Comparison of ENCODE assay signal across 8 cellular contexts in the genomic region with DNA sequence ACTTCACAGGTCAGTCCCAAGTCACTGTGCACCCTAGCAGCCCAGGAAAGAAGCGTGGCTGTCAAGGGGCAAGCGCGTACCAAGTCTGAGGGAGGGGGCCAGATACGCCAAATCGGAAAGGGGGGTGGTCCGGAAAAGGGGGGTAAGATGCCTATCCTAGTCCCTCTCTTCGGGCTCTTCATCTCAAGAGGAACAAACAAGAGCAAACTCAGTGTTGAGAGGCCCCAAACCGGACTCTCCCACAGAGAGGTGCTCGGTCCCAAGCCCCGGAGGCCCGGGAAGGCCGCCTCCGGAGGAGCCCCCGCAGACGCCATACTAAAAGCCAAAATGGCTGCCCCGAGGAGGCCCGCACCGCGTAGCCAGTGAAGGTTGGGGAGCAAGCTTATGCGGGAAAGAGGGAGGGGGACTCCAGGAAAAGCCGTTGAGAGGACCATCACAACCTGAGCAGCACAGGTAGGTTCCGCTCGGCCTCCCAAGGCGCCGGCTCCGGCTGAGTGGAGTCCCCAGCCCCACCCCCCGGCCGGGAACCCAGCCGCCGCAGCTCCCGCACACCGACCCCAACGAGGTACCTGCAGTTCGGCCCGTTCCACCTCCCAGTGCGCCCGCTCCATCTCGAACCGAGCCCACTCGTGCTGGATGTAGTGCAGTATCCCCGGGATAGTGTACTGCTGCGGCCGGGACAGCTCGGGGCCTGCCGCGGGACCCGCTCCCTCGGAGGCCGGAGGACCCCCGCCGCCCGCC. TPM values are rescaled to one million over a fixed set of nuclear protein-coding genes. Genes with fewer than 3 reads are reported as not detected.
DNase-seq lines count a peak whose midpoint lies in the region; ATAC-seq and TF ChIP-seq lines count a peak whose summit lies in the region.

Gene AP4S1, plus strand, starts transcription at position 315 of the 741 bp plus-strand sequence. CDS start 40,548 bp downstream, outside the sequence.

- H2BK12ac ChIP-seq in neuronal stem cell (ENCODE audit: low read length): peak within 1 kb of the TSS; percentile 73

- peak within 1 kb of the TSS; percentile 99 for H3K27ac ChIP-seq in RWPE1
- H3K27ac ChIP-seq in foreskin keratinocyte: peak within 1 kb of the TSS; percentile 78
- peak within 1 kb of the TSS; percentile 93 for H3K27ac ChIP-seq in neuronal stem cell (replicated peaks; ENCODE audit: low read length)
- H3K27ac ChIP-seq in temporal lobe (ENCODE audit: low read depth, low read length): peak within 1 kb of the TSS; percentile 85

- ATAC-seq in HG03342 (IDR thresholded peaks at IDR 0.05; ENCODE audit: unreplicated experiment) (peak; percentile 15), foreskin keratinocyte (peak; percentile 29)

- peak within 1 kb of the TSS; percentile 91 for H2BK120ac ChIP-seq in neuronal stem cell (ENCODE audit: low read depth, low read length)

- POLR2A ChIA-PET in RWPE1 (lab: Yijun Ruan, JAX; ENCODE audit: low non-redundant PET): interaction anchor here (0.9 kb wide), 1 partner anchor 30 kb away, joined by 6 read pairs; no protein-coding TSS in a partner anchor

- H3K36me3 ChIP-seq in neuronal stem cell (replicated peaks in 1 of 2; ENCODE audit: control insufficient read depth in 2 of 2, insufficient read depth in 2 of 2, low read length in 2 of 2): peaks cover 4 to 27% of the 10 kb centered on the region in 2 donors

- peaks cover 2 to 17% of the 10 kb centered on the region in 2 donors for H3K9me3 ChIP-seq in neuronal stem cell (replicated peaks in 1 of 2; ENCODE audit: control insufficient read depth in 2 of 2, insufficient read depth in 1 of 2, low read depth in 1 of 2, low read length in 2 of 2)

- peak within 1 kb of the TSS; percentile 99 for H3K4me3 ChIP-seq in neuronal stem cell (ENCODE audit: low read length in 2 of 2)

- H3K4me2 ChIP-seq in neuronal stem cell (ENCODE audit: insufficient read depth, low read length, poor library complexity, severe bottlenecking): peak within 1 kb of the TSS; percentile 67

- H2AK5ac ChIP-seq in neuronal stem cell (ENCODE audit: low read depth, low read length): peak within 1 kb of the TSS; percentile 99

- peak within 1 kb of the TSS; percentile 100 for H3K9ac ChIP-seq in neuronal stem cell (ENCODE audit: low read depth, low read length, poor library complexity)

- H2BK5ac ChIP-seq in neuronal stem cell (ENCODE audit: low read length): peak within 1 kb of the TSS; percentile 100

- H4K8ac ChIP-seq in neuronal stem cell (ENCODE audit: low read depth, low read length): peak within 1 kb of the TSS; percentile 65

- peak within 1 kb of the TSS; percentile 100 for H3K18ac ChIP-seq in neuronal stem cell (ENCODE audit: low read length)

- H3K4me1 ChIP-seq in foreskin keratinocyte (peaks cover 5% of the 10 kb centered on the region), neuronal stem cell (ENCODE audit: control insufficient read depth in 2 of 2, insufficient read depth in 1 of 2, low read depth in 1 of 2, low read length in 2 of 2) (peaks cover 2 to 6% of the 10 kb centered on the region in 2 donors)

- no peak within 1 kb of the TSS for H2BK15ac ChIP-seq in neuronal stem cell (ENCODE audit: low read length)

- peak within 1 kb of the TSS; percentile 96 for H3K14ac ChIP-seq in neuronal stem cell (ENCODE audit: low read length)

- TF ChIP-seq CTCF in RWPE1 (conservative IDR thresholded peaks at IDR 0.05; ENCODE audit: low read depth) (no peak), foreskin keratinocyte (conservative IDR thresholded peaks at IDR 0.05) (no peak)

- peak within 1 kb of the TSS; percentile 88 for H2AFZ ChIP-seq in neuronal stem cell (ENCODE audit: low read length)

- peak; percentile 50 to 83 (median 76) for DNase-seq in NCI-H1417 (lab: John Stamatoyannopoulos, UW)
- no peak for DNase-seq in NCI-H1417 treated with DMSO at 0.1 percent for 48 hours (lab: John Stamatoyannopoulos, UW)
- DNase-seq in RWPE1 (ENCODE audit: low spot score): peak; percentile 34
- DNase-seq in activated gamma-delta T cell (lab: John Stamatoyannopoulos, UW): peak; percentile 30
- DNase-seq in foreskin keratinocyte: peak in 1 of 2 donors; percentile 15
- DNase-seq in neuronal stem cell (ENCODE audit: low spot score): peak; percentile 33

- CTCF ChIA-PET in RWPE1 (lab: Yijun Ruan, JAX): interaction anchor here (0.7 to 1.0 kb wide), 2 partner anchors 38 to 57 kb away, joined by 3 read pairs; no protein-coding TSS in a partner anchor

- WGBS in neuronal stem cell (ENCODE audit: extremely low coverage in 2 of 2, insufficient read length in 2 of 2, insufficient replicate concordance in 1 of 2), 2 donors: no CpG with 5 or more reads among the region's 52 CpGs

- H4K91ac ChIP-seq in neuronal stem cell (ENCODE audit: low read depth, low read length, poor library complexity): peak within 1 kb of the TSS; percentile 53

- H3K79me1 ChIP-seq in neuronal stem cell (ENCODE audit: low read depth, low read length): peaks cover 5% of the 10 kb centered on the region

- H3K4ac ChIP-seq in neuronal stem cell (ENCODE audit: low read length): peak within 1 kb of the TSS; percentile 93

- H3K23ac ChIP-seq in neuronal stem cell (ENCODE audit: low read depth, low read length, poor library complexity): peak within 1 kb of the TSS; percentile 99

- H3K27me3 ChIP-seq in foreskin keratinocyte: no peaks in the 10 kb centered on the region
- no peaks in the 10 kb centered on the region for H3K27me3 ChIP-seq in neuronal stem cell (ENCODE audit: control insufficient read depth in 3 of 3, insufficient read depth in 3 of 3, low read depth in 1 of 3, low read length in 3 of 3)

RNA-seq across cellular contexts. Expression of gene AP4S1, which starts in this region (rescaled TPM):
- total RNA-seq in foreskin keratinocyte (5.5 and 5.7 TPM in 2 replicates), temporal lobe (19.9 TPM)
- 5.1 and 6.0 TPM in 2 replicates for polyA plus RNA-seq in foreskin keratinocyte
- polyA plus RNA-seq in neuronal stem cell (2013, experiment 1 of 2): 4.8 TPM
- polyA plus RNA-seq in neuronal stem cell (2013, experiment 2 of 2): 5.4 TPM
